Comparison of ENCODE assay signal across 16 cellular contexts in the genomic region with DNA sequence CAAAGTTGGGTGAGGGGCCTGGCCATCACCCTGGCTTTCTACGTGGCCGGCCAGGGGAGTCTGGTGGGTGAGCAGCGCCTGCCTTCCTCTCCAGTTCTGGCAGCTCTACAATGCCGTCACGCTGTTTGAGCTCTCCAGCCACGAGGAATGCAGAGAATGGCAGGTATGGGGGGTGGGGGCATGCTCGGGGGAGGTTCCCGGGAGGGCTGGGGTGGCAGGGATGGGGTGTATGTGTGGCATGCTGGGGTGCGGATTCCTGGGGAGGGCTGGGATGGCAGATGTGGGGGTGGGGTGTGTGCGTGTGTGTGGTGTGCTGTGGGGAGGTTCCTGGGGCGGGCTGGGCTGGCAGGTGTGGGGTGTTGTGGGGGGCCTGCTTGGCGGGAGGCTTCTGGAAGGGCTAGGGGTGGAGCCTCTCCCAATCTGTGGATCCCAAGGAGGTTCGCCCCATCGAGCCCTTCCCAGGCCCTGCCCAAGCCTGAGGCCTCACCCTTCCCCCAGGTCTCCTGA. TPM values are rescaled to one million over a fixed set of nuclear protein-coding genes. Genes with fewer than 3 reads are reported as not detected.
DNase-seq lines count a peak whose midpoint lies in the region; ATAC-seq and TF ChIP-seq lines count a peak whose summit lies in the region.
"Had no signal": no experiment of that assay in that cellular context is flagged by ENCODE, and none has a peak within 500 bp of the region (broad histone marks: within the 10 kb centered on the region; RNA-seq: fewer than 3 reads in every experiment).

No MANE protein-coding gene starts in this region.

- H3K9me3 Mint-ChIP-seq in activated CD4-positive, alpha-beta memory T cell treated with anti-CD3 and anti-CD28 coated beads for 36 hours: no peaks in the 10 kb centered on the region
- H3K9me3 Mint-ChIP-seq in activated CD4-positive, alpha-beta memory T cell treated with anti-CD3 and anti-CD28 coated beads, Interleukin-2, amount 10 ng/mL, durations not matched to agents 7 days and 5 days: no peaks in the 10 kb centered on the region
- H3K9me3 Mint-ChIP-seq in activated T-helper 17 cell treated with anti-CD3 and anti-CD28 coated beads, Interleukin-2, amount 50 U/mL, for 72 hours: no peaks in the 10 kb centered on the region
- no peaks in the 10 kb centered on the region for H3K9me3 Mint-ChIP-seq in immature natural killer cell
- H3K9me3 Mint-ChIP-seq: brain; CD8-positive, alpha-beta T cell had no signal

- no peaks in the 10 kb centered on the region for H3K36me3 ChIP-seq in thyroid gland

- no peak overlapping the region for H3K4me3 ChIP-seq in thyroid gland (replicated peaks in 1 of 3)
- H3K4me3 ChIP-seq: dorsolateral prefrontal cortex, spleen, stomach had no signal

- WGBS in thyroid gland, 2 donors: 34 to 50% methylated on average over 1 to 13 of the region's 14 CpGs

- no peak for TF ChIP-seq POLR2A in thyroid gland (IDR thresholded peaks at IDR 0.05)

- no peak overlapping the region for H3K27ac Mint-ChIP-seq in activated CD4-positive, alpha-beta memory T cell treated with anti-CD3 and anti-CD28 coated beads for 36 hours
- H3K27ac Mint-ChIP-seq in activated CD4-positive, alpha-beta memory T cell treated with anti-CD3 and anti-CD28 coated beads, Interleukin-2, amount 10 ng/mL, durations not matched to agents 7 days and 5 days: no peak overlapping the region
- peak overlapping the region; percentile 58 for H3K27ac Mint-ChIP-seq in activated T-helper 17 cell treated with anti-CD3 and anti-CD28 coated beads, Interleukin-2, amount 50 U/mL, for 72 hours
- peak overlapping the region in 1 of 6 donors; percentile 22 for H3K27ac Mint-ChIP-seq in immature natural killer cell
- H3K27ac Mint-ChIP-seq: CD8-positive, alpha-beta T cell had no signal

- peak; percentile 9 for DNase-seq in activated CD4-positive, alpha-beta memory T cell treated with anti-CD3 and anti-CD28 coated beads for 36 hours
- DNase-seq in activated CD4-positive, alpha-beta memory T cell treated with anti-CD3 and anti-CD28 coated beads, Interleukin-2, amount 10 ng/mL, durations not matched to agents 7 days and 5 days: no peak
- peak; percentile 81 for DNase-seq in kidney glomerular epithelial cell (lab: John Stamatoyannopoulos, UW)
- peak; percentile 93 to 95 for DNase-seq in thyroid gland
- DNase-seq in immature natural killer cell: no peak
- DNase-seq: activated naive CD4-positive, alpha-beta T cell; CD8-positive, alpha-beta T cell; dorsolateral prefrontal cortex; NCI-H510A treated with DMSO at 0.1 percent for 48 hours; OCI-M1; spleen; stomach had no signal

- H3K9me3 ChIP-seq in thyroid gland: no peaks in the 10 kb centered on the region
- H3K9me3 ChIP-seq: spleen, stomach had no signal

- intact Hi-C loops in activated CD4-positive, alpha-beta memory T cell treated with anti-CD3 and anti-CD28 coated beads for 36 hours (cut with micrococcal nuclease): loop anchor here (5.0 kb wide), 2 partner anchors 37 to 63 kb away; a partner anchor contains a TSS
- intact Hi-C loops in thyroid gland (cut with DNase I): loop anchor here (5.0 kb wide), 1 partner anchor 73 kb away; no protein-coding TSS in a partner anchor

- H3K27me3 Mint-ChIP-seq in activated CD4-positive, alpha-beta memory T cell treated with anti-CD3 and anti-CD28 coated beads for 36 hours: no peaks in the 10 kb centered on the region
- no peaks in the 10 kb centered on the region for H3K27me3 Mint-ChIP-seq in activated CD4-positive, alpha-beta memory T cell treated with anti-CD3 and anti-CD28 coated beads, Interleukin-2, amount 10 ng/mL, durations not matched to agents 7 days and 5 days
- no peaks in the 10 kb centered on the region for H3K27me3 Mint-ChIP-seq in activated T-helper 17 cell treated with anti-CD3 and anti-CD28 coated beads, Interleukin-2, amount 50 U/mL, for 72 hours
- peaks cover 0 to 6% (median 0%) of the 10 kb centered on the region in 3 donors for H3K27me3 Mint-ChIP-seq in immature natural killer cell (ENCODE audit: low read depth in 3 of 3)
- H3K27me3 Mint-ChIP-seq: brain had no signal

- H3K4me3 Mint-ChIP-seq in activated CD4-positive, alpha-beta memory T cell treated with anti-CD3 and anti-CD28 coated beads for 36 hours: no peak overlapping the region
- H3K4me3 Mint-ChIP-seq in activated CD4-positive, alpha-beta memory T cell treated with anti-CD3 and anti-CD28 coated beads, Interleukin-2, amount 10 ng/mL, durations not matched to agents 7 days and 5 days: no peak overlapping the region
- no peak overlapping the region for H3K4me3 Mint-ChIP-seq in activated T-helper 17 cell treated with anti-CD3 and anti-CD28 coated beads, Interleukin-2, amount 50 U/mL, for 72 hours
- H3K4me3 Mint-ChIP-seq in immature natural killer cell: no peak overlapping the region
- H3K4me3 Mint-ChIP-seq: brain; CD8-positive, alpha-beta T cell had no signal

- ATAC-seq in activated T-helper 17 cell treated with anti-CD3 and anti-CD28 coated beads, Interleukin-2, amount 50 U/mL, for 72 hours (replicated peaks): no peak
- no peak for ATAC-seq in HG03196 (IDR thresholded peaks at IDR 0.05; ENCODE audit: unreplicated experiment)
- no peak for ATAC-seq in HG03520 (IDR thresholded peaks at IDR 0.05; ENCODE audit: unreplicated experiment)
- ATAC-seq: CD8-positive, alpha-beta T cell had no signal

- peak overlapping the region; percentile 89 to 98 (median 96) for H3K27ac ChIP-seq in thyroid gland
- H3K27ac ChIP-seq: spleen had no signal

- peaks cover 10% of the 10 kb centered on the region for H3K4me1 Mint-ChIP-seq in activated CD4-positive, alpha-beta memory T cell treated with anti-CD3 and anti-CD28 coated beads for 36 hours (ENCODE audit: low read depth)
- peaks cover 19% of the 10 kb centered on the region for H3K4me1 Mint-ChIP-seq in activated CD4-positive, alpha-beta memory T cell treated with anti-CD3 and anti-CD28 coated beads, Interleukin-2, amount 10 ng/mL, durations not matched to agents 7 days and 5 days
- no peaks in the 10 kb centered on the region for H3K4me1 Mint-ChIP-seq in activated T-helper 17 cell treated with anti-CD3 and anti-CD28 coated beads, Interleukin-2, amount 50 U/mL, for 72 hours
- H3K4me1 Mint-ChIP-seq in immature natural killer cell: peaks cover 8 to 15% of the 10 kb centered on the region in 2 donors

- no peak for TF ChIP-seq CTCF in thyroid gland (IDR thresholded peaks at IDR 0.05)

- CTCF ChIA-PET in activated CD4-positive, alpha-beta memory T cell treated with anti-CD3 and anti-CD28 coated beads for 36 hours (lab: Charles Lee): interaction anchor here (1.2 to 14.7 kb wide), 7 partner anchors 13 to 113 kb away, joined by 3 to 417 read pairs (median 21); a partner anchor contains a TSS
- CTCF ChIA-PET in activated CD4-positive, alpha-beta memory T cell treated with anti-CD3 and anti-CD28 coated beads, Interleukin-2, amount 10 ng/mL, durations not matched to agents 7 days and 5 days (lab: Charles Lee): interaction anchor here (2.7 to 15.3 kb wide), 2 partner anchors 16 to 63 kb away, joined by 16 to 380 read pairs; a partner anchor contains a TSS

- POLR2A ChIA-PET in activated CD4-positive, alpha-beta memory T cell treated with anti-CD3 and anti-CD28 coated beads for 36 hours (lab: Charles Lee): interaction anchor here (1.2 to 2.3 kb wide), 2 partner anchors 19 to 37 kb away, joined by 5 to 6 read pairs; a partner anchor contains a TSS
- POLR2A ChIA-PET in activated CD4-positive, alpha-beta memory T cell treated with anti-CD3 and anti-CD28 coated beads, Interleukin-2, amount 10 ng/mL, durations not matched to agents 7 days and 5 days (lab: Charles Lee): interaction anchor here (32.8 kb wide), 1 partner anchor 26 kb away, joined by 1170 read pairs; a partner anchor contains a TSS

- peaks cover 8% of the 10 kb centered on the region for H3K36me3 Mint-ChIP-seq in activated CD4-positive, alpha-beta memory T cell treated with anti-CD3 and anti-CD28 coated beads for 36 hours
- H3K36me3 Mint-ChIP-seq in activated CD4-positive, alpha-beta memory T cell treated with anti-CD3 and anti-CD28 coated beads, Interleukin-2, amount 10 ng/mL, durations not matched to agents 7 days and 5 days (ENCODE audit: low read depth): peaks cover 16% of the 10 kb centered on the region
- H3K36me3 Mint-ChIP-seq in activated T-helper 17 cell treated with anti-CD3 and anti-CD28 coated beads, Interleukin-2, amount 50 U/mL, for 72 hours (ENCODE audit: low read depth): peaks cover 27% of the 10 kb centered on the region
- H3K36me3 Mint-ChIP-seq in immature natural killer cell: peaks cover 0 to under 1% (median 0%) of the 10 kb centered on the region in 3 donors
- H3K36me3 Mint-ChIP-seq: brain had no signal

- no peaks in the 10 kb centered on the region for H3K27me3 ChIP-seq in thyroid gland
- H3K27me3 ChIP-seq: dorsolateral prefrontal cortex, spleen, stomach had no signal

- peaks cover 37 to 50% of the 10 kb centered on the region in 2 donors for H3K4me1 ChIP-seq in thyroid gland

RNA-seq across cellular contexts. Expression of a gene that starts 18.5 kb away (rescaled TPM):
- total RNA-seq in activated CD4-positive, alpha-beta memory T cell treated with anti-CD3 and anti-CD28 coated beads for 36 hours: 100 to 1,000 TPM; 136 to 141 TPM
- total RNA-seq in activated CD4-positive, alpha-beta memory T cell treated with anti-CD3 and anti-CD28 coated beads, Interleukin-2, amount 10 ng/mL, durations not matched to agents 7 days and 5 days: 100 to 1,000 TPM; 157 to 163 TPM
- total RNA-seq in activated T-helper 17 cell treated with anti-CD3 and anti-CD28 coated beads, Interleukin-2, amount 50 U/mL, for 72 hours: 100 to 1,000 TPM; 103 to 123 TPM
- total RNA-seq in thyroid gland: 100 to 1,000 TPM in 1 of 4 donors, 10 to 100 TPM in 3; 22.8 to 105 (median 69.9) TPM
- polyA plus RNA-seq in immature natural killer cell: 100 to 1,000 TPM in 2 of 3 donors, 10 to 100 TPM in 1; 97.6 to 183 (median 128) TPM

RNA-seq across cellular contexts. Expression of a gene that starts 28.8 kb away (rescaled TPM):
- total RNA-seq in activated CD4-positive, alpha-beta memory T cell treated with anti-CD3 and anti-CD28 coated beads for 36 hours: 10 to 100 TPM; 14.1 to 15.2 TPM
- total RNA-seq in activated CD4-positive, alpha-beta memory T cell treated with anti-CD3 and anti-CD28 coated beads, Interleukin-2, amount 10 ng/mL, durations not matched to agents 7 days and 5 days: 10 to 100 TPM; 26.5 to 26.9 TPM
- total RNA-seq in activated T-helper 17 cell treated with anti-CD3 and anti-CD28 coated beads, Interleukin-2, amount 50 U/mL, for 72 hours: 10 to 100 TPM; 14.7 to 23.4 TPM
- total RNA-seq in thyroid gland: 10 to 100 TPM in 3 of 4 donors, 1 to 10 TPM in 1; 7.3 to 16.5 (median 11.7) TPM
- 1 to 10 TPM in 1 of 3 donors, under 1 TPM in 1, not detected in 1; 0.56 to 2.3 TPM for polyA plus RNA-seq in immature natural killer cell

Comparison
In these comparisons a context has a peak if more than half of its experiments do, and no peak if none do; other contexts are left out.
1. DNase-seq: peak in activated CD4-positive, alpha-beta memory T cell treated with anti-CD3 and anti-CD28 coated beads for 36 hours (single experiment), kidney glomerular epithelial cell (single experiment) and thyroid gland (2 of 2); none in activated CD4-positive, alpha-beta memory T cell treated with anti-CD3 and anti-CD28 coated beads, Interleukin-2, amount 10 ng/mL, durations not matched to agents 7 days and 5 days (single experiment) and immature natural killer cell (0 of 3).